1 cellular context compared by ENCODE assay signal in the genomic region with DNA sequence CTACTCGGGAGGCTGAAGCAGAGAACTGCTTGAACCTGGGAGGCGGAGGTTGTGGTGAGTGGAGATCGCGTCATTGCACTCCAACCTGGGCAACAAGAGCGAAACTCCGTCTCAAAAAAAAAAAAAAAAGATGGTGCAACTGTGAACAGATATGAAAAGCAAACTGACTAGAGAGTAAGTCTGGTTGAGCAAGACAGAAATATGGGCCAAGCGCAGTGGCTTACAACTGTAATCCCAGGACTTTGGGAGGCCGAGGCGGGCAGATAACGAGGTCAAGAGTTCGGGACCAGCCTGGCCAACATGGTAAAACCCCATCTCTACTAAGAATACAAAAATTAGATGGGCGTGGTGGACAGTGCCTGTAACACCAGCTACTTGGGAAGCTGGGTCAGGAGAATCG.
TF ChIP-seq lines count a peak whose summit lies in the region.

No MANE protein-coding gene starts in this region.

TF ChIP-seq in HepG2, 621 proteins besides CTCF, POLR2A, EP300 and RAD21:
- TF ChIP-seq, protein P1, sequence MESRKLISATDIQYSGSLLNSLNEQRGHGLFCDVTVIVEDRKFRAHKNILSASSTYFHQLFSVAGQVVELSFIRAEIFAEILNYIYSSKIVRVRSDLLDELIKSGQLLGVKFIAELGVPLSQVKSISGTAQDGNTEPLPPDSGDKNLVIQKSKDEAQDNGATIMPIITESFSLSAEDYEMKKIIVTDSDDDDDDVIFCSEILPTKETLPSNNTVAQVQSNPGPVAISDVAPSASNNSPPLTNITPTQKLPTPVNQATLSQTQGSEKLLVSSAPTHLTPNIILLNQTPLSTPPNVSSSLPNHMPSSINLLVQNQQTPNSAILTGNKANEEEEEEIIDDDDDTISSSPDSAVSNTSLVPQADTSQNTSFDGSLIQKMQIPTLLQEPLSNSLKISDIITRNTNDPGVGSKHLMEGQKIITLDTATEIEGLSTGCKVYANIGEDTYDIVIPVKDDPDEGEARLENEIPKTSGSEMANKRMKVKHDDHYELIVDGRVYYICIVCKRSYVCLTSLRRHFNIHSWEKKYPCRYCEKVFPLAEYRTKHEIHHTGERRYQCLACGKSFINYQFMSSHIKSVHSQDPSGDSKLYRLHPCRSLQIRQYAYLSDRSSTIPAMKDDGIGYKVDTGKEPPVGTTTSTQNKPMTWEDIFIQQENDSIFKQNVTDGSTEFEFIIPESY (CRISPR knock-in tag; IDR thresholded peaks at IDR 0.05) = peak; percentile 51; the same call in 1 of the 2 replicates
